In genomic region chr2:27497288-27497627, GRCh38 we compare ENCODE assay signal across 15 cellular contexts. TPM values are rescaled to one million over a fixed set of nuclear protein-coding genes. Genes with fewer than 3 reads are reported as not detected.
DNase-seq lines count a peak whose midpoint lies in the region; ATAC-seq and TF ChIP-seq lines count a peak whose summit lies in the region.
"Had no signal": no experiment of that assay in that cellular context is flagged by ENCODE, and none has a peak within 500 bp of the region (broad histone marks: within the 10 kb centered on the region; RNA-seq: fewer than 3 reads in every experiment).

No MANE protein-coding gene starts in this region.

- TF ChIP-seq POLR2A in right lobe of liver (IDR thresholded peaks at IDR 0.05) = no peak

- H3K4me3 Mint-ChIP-seq in HFFc6 (0 out of 2 replicates have a peak overlapping the region, but pooled peaks have one; percentile 6), endothelial cell (ENCODE audit: unreplicated experiment) (peak overlapping the region; percentile 5), progenitor cell of endocrine pancreas (ENCODE audit: low read depth) (peak overlapping the region; percentile 14), T-helper 17 cell (no peak overlapping the region)
- H3K4me3 Mint-ChIP-seq: B cell had no signal

- DNase-seq in HFFc6 (no peak), endothelial cell (ENCODE audit: low spot score) (no peak), right lobe of liver (no peak), progenitor cell of endocrine pancreas (ENCODE audit: low spot score, unreplicated experiment) (no peak), T-helper 17 cell (no peak), NCI-H82 (lab: John Stamatoyannopoulos, UW) (no peak)
- DNase-seq: CD4-positive, alpha-beta memory T cell; GF-D8; NCI-H1092 treated with DMSO at 0.1 percent for 48 hours; NCI-H1694 had no signal

- H3K4me1 ChIP-seq in right lobe of liver = peaks cover 0 to 58% (median 14%) of the 10 kb centered on the region in 4 donors

- no peak for ATAC-seq in right lobe of liver
- no peak for ATAC-seq in HG03108 (IDR thresholded peaks at IDR 0.05; ENCODE audit: unreplicated experiment)
- ATAC-seq in HG03139 (IDR thresholded peaks at IDR 0.05; ENCODE audit: unreplicated experiment) = no peak
- ATAC-seq in T-helper 17 cell = no peak
- ATAC-seq: Right ventricle myocardium inferior had no signal

- H3K9me3 Mint-ChIP-seq in HFFc6 (no peaks in the 10 kb centered on the region), endothelial cell (ENCODE audit: unreplicated experiment) (no peaks in the 10 kb centered on the region), progenitor cell of endocrine pancreas (ENCODE audit: low read depth) (no peaks in the 10 kb centered on the region)
- H3K9me3 Mint-ChIP-seq: CD4-positive, alpha-beta memory T cell had no signal

- H3K9me3 ChIP-seq in right lobe of liver (no peaks in the 10 kb centered on the region), T-helper 17 cell (ENCODE audit: control insufficient read depth, low read length, poor library complexity, severe bottlenecking) (no peaks in the 10 kb centered on the region)
- H3K9me3 ChIP-seq: MG63 had no signal

- intact Hi-C loops in right lobe of liver (cut with DNase I) = no loop called here

- H3K4me1 Mint-ChIP-seq in HFFc6 (ENCODE audit: low read depth) (peaks cover 19% of the 10 kb centered on the region), endothelial cell (ENCODE audit: unreplicated experiment) (peaks cover 8% of the 10 kb centered on the region), progenitor cell of endocrine pancreas (ENCODE audit: low read depth) (peaks cover 25% of the 10 kb centered on the region), T-helper 17 cell (peaks cover 16% of the 10 kb centered on the region)

- H3K27ac ChIP-seq in right lobe of liver = peak overlapping the region; percentile 81 to 95 (median 92)

- H3K36me3 Mint-ChIP-seq in HFFc6 (ENCODE audit: low read depth) = no peaks in the 10 kb centered on the region
- peaks cover 3% of the 10 kb centered on the region for H3K36me3 Mint-ChIP-seq in endothelial cell (ENCODE audit: low read depth, unreplicated experiment)
- peaks cover 3% of the 10 kb centered on the region for H3K36me3 Mint-ChIP-seq in progenitor cell of endocrine pancreas (ENCODE audit: insufficient read depth)
- peaks cover 13% of the 10 kb centered on the region for H3K36me3 Mint-ChIP-seq in T-helper 17 cell (ENCODE audit: low read depth)
- H3K36me3 Mint-ChIP-seq: CD4-positive, alpha-beta memory T cell had no signal

- H3K27me3 Mint-ChIP-seq in HFFc6 (ENCODE audit: insufficient read depth) = peaks cover 31% of the 10 kb centered on the region
- H3K27me3 Mint-ChIP-seq in endothelial cell (ENCODE audit: unreplicated experiment) = peaks cover 13% of the 10 kb centered on the region
- peaks cover 17% of the 10 kb centered on the region for H3K27me3 Mint-ChIP-seq in progenitor cell of endocrine pancreas
- H3K27me3 Mint-ChIP-seq in T-helper 17 cell = peaks cover 51% of the 10 kb centered on the region

- H3K36me3 ChIP-seq in right lobe of liver = peaks cover 0 to 6% (median 0%) of the 10 kb centered on the region in 4 donors
- H3K36me3 ChIP-seq: MG63 had no signal

- 23% methylated on average over 3 of the region's 4 CpGs for WGBS in right lobe of liver (ENCODE audit: insufficient coverage, low coverage, low lambda C conversion rate, missing lambda C conversion rate)

- TF ChIP-seq CTCF in HFFc6 (IDR thresholded peaks at IDR 0.05) (no peak), endothelial cell (IDR thresholded peaks at IDR 0.05; ENCODE audit: unreplicated experiment) (no peak), right lobe of liver (IDR thresholded peaks at IDR 0.05) (no peak), progenitor cell of endocrine pancreas (IDR thresholded peaks at IDR 0.05; ENCODE audit: unreplicated experiment) (no peak)

- H3K27me3 ChIP-seq in right lobe of liver = no peaks in the 10 kb centered on the region
- H3K27me3 ChIP-seq: MG63 had no signal

- H3K27ac Mint-ChIP-seq in HFFc6 (no peak overlapping the region), endothelial cell (ENCODE audit: unreplicated experiment) (no peak overlapping the region), progenitor cell of endocrine pancreas (peak overlapping the region; percentile 20), T-helper 17 cell (no peak overlapping the region)
- H3K27ac Mint-ChIP-seq: B cell had no signal

- H3K4me3 ChIP-seq in right lobe of liver = peak overlapping the region; percentile 48 to 64 (median 63)
- H3K4me3 ChIP-seq: MG63 had no signal

RNA-seq across cellular contexts. Expression of gene GCKR, which starts 0.6 kb away (rescaled TPM):
- not detected for total RNA-seq in HFFc6 (2021; fragmentation: NEBNext Ultra II Directional; extraction: Animal tissue kit (Norgen Biotek cat#: 25700))
- 0.59 TPM for total RNA-seq in endothelial cell (ENCODE audit: unreplicated experiment)
- total RNA-seq in right lobe of liver = 100 to 1,000 TPM in 4 of 6 experiments, 10 to 100 TPM in 2; 57.9 to 164 (median 115) TPM
- total RNA-seq in progenitor cell of endocrine pancreas = 2.0 and 2.8 TPM in 2 replicates
- not detected for total RNA-seq in T-helper 17 cell
- total RNA-seq: B cell; CD4-positive, alpha-beta memory T cell; Right ventricle myocardium inferior had no signal

RNA-seq across cellular contexts. Expression of gene FNDC4, which starts 2.3 kb away (rescaled TPM):
- total RNA-seq in HFFc6 (2021; fragmentation: NEBNext Ultra II Directional; extraction: Animal tissue kit (Norgen Biotek cat#: 25700)) = 1 to 10 TPM; 3.1 to 6.9 (median 5.4) TPM
- total RNA-seq in endothelial cell (ENCODE audit: unreplicated experiment) = 26.4 TPM
- total RNA-seq in right lobe of liver = 100 to 1,000 TPM in 2 of 6 experiments, 10 to 100 TPM in 4; 29.9 to 123 (median 65.1) TPM
- total RNA-seq in progenitor cell of endocrine pancreas = 10.2 and 12.2 TPM in 2 replicates
- not detected for total RNA-seq in T-helper 17 cell
- total RNA-seq: B cell; CD4-positive, alpha-beta memory T cell had no signal

RNA-seq across cellular contexts. Expression of gene IFT172, which starts 7.7 kb away (rescaled TPM):
- total RNA-seq in HFFc6 (2021; fragmentation: NEBNext Ultra II Directional; extraction: Animal tissue kit (Norgen Biotek cat#: 25700)) = 10 to 100 TPM in 5 of 6 experiments, 1 to 10 TPM in 1; 9.8 to 15.2 (median 13.2) TPM
- total RNA-seq in endothelial cell (ENCODE audit: unreplicated experiment) (32.2 TPM), right lobe of liver (10 to 100 TPM in 1 of 6 experiments, 1 to 10 TPM in 5; 4.4 to 11.5 (median 6.2) TPM), progenitor cell of endocrine pancreas (43.7 and 49.5 TPM in 2 replicates), T-helper 17 cell (10 to 100 TPM in 1 of 2 donors, 1 to 10 TPM in 1; 7.2 to 14.1 TPM)

RNA-seq across cellular contexts. Expression of gene KRTCAP3, which starts 55.1 kb away (rescaled TPM):
- total RNA-seq in HFFc6 (2021; fragmentation: NEBNext Ultra II Directional; extraction: Animal tissue kit (Norgen Biotek cat#: 25700)) = 1 to 10 TPM in 2 of 6 experiments, under 1 TPM in 4; 0.34 to 1.3 (median 0.65) TPM
- total RNA-seq in endothelial cell (ENCODE audit: unreplicated experiment) (4.6 TPM), right lobe of liver (1 to 10 TPM; 3.2 to 8.0 (median 4.6) TPM), progenitor cell of endocrine pancreas (15.4 and 17.1 TPM in 2 replicates), T-helper 17 cell (10 to 100 TPM in 1 of 2 donors, 1 to 10 TPM in 1; 9.1 to 13.6 TPM)

Comparison
In these comparisons a context has a peak if more than half of its experiments do, and no peak if none do; other contexts are left out.
1. RNA of gene GCKR, which starts 0.6 kb away (total RNA-seq): 57.9 to 164 TPM in right lobe of liver; 2.0 to 2.8 TPM in progenitor cell of endocrine pancreas, 0.59 TPM in endothelial cell (single experiment), not detected in T-helper 17 cell and not detected in HFFc6; every median in the first group is over 10 times any median in the second.